In the genomic region with DNA sequence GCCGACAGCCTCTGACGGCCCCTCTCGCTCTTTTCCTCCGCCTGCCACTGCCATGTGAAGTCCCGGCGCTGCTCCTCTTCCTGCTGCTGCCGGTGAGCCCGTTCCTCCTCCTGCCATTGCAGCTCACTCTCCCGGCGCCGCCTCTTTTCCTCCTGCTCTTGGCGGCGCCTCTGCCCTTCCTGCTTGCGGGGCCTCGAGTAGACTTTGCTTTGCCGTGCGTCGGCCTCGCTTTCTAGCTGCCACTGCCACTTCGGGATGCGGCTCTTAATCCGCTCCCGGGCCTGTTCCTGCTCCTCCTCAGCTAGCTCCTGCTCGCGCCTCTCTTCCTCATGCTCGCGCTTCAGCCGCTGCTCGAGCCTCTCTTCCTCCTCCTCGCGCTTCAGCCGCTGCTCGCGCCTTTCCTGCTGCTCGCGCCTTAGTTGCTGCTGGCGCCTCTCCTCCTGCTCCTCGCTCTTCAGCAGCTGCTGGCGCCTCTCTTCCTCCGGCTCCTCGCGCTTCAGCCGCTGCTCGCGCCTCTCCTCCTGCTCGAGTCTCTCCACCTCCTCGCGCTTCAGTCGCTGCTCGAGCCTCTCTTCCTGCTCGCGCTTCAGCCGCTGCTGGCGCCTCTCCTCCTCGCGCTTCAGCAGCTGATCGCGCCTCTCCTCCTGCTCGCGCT, we compare ENCODE assay signal across 9 cellular contexts. TPM values are rescaled to one million over a fixed set of nuclear protein-coding genes. Genes with fewer than 3 reads are reported as not detected.
DNase-seq lines count a peak whose midpoint lies in the region; ATAC-seq, FAIRE-seq and TF ChIP-seq lines count a peak whose summit lies in the region.
"Had no signal": no experiment of that assay in that cellular context is flagged by ENCODE, and none has a peak within 500 bp of the region (broad histone marks: within the 10 kb centered on the region; RNA-seq: fewer than 3 reads in every experiment).

No MANE protein-coding gene starts in this region.

- intact Hi-C loops in ascending aorta (cut with DNase I): no loop called here

- no peak for TF ChIP-seq CTCF in ascending aorta (IDR thresholded peaks at IDR 0.05)

- no peak for FAIRE-seq in frontal cortex (lab: Jason Lieb, UNC)

- peak; percentile 73 for DNase-seq in activated CD8-positive, alpha-beta memory T cell treated with anti-CD3 and anti-CD28 coated beads for 24 hours
- DNase-seq in activated CD8-positive, alpha-beta memory T cell treated with anti-CD3 and anti-CD28 coated beads, Interleukin-2, amount 50 U/mL, for 4 hours: no peak
- peak; percentile 80 for DNase-seq in NCI-H69 (lab: John Stamatoyannopoulos, UW)
- DNase-seq in ascending aorta (ENCODE audit: low spot score in 2 of 2): no peak
- DNase-seq in iris pigment epithelial cell (ENCODE audit: low read depth): peak; percentile 65
- peak; percentile 33 to 48 for DNase-seq in stimulated activated CD4-positive, alpha-beta T cell treated with anti-CD3 and anti-CD28 coated beads, Interleukin-2, amount 100 ng/mL, for 24 hours
- no peak for DNase-seq in frontal cortex (ENCODE audit: low spot score in 2 of 2)

- H3K27ac ChIP-seq in ascending aorta: no peak overlapping the region

- no peak for ATAC-seq in HG03521 (IDR thresholded peaks at IDR 0.05; ENCODE audit: unreplicated experiment)

- no peaks in the 10 kb centered on the region for H3K36me3 ChIP-seq in ascending aorta

- peaks cover 17% of the 10 kb centered on the region in 2 donors for H3K4me1 ChIP-seq in ascending aorta

- peaks cover 16% of the 10 kb centered on the region for H3K27me3 ChIP-seq in ascending aorta

- H3K4me3 ChIP-seq in ascending aorta: peak overlapping the region; percentile 50 to 63

- H3K9me3 ChIP-seq in ascending aorta: no peaks in the 10 kb centered on the region

RNA-seq across cellular contexts. Expression of gene TCHH, which starts 4.3 kb away (rescaled TPM):
- total RNA-seq in ascending aorta (not detected), frontal cortex (under 0.01 TPM)

RNA-seq across cellular contexts. Expression of gene TCHHL1, which starts 22.1 kb away (rescaled TPM):
- total RNA-seq in ascending aorta (not detected), frontal cortex (not detected)
- total RNA-seq: subcutaneous adipose tissue had no signal

RNA-seq across cellular contexts. Expression of gene RPTN, which starts 48.0 kb away (rescaled TPM):
- total RNA-seq in ascending aorta (not detected), frontal cortex (not detected)

Comparison
In these comparisons a context has a peak if more than half of its experiments do, and no peak if none do; other contexts are left out.
1. DNase-seq: peak in activated CD8-positive, alpha-beta memory T cell treated with anti-CD3 and anti-CD28 coated beads for 24 hours (single experiment), NCI-H69 (single experiment), iris pigment epithelial cell (single experiment) and stimulated activated CD4-positive, alpha-beta T cell treated with anti-CD3 and anti-CD28 coated beads, Interleukin-2, amount 100 ng/mL, for 24 hours (2 of 2); none in activated CD8-positive, alpha-beta memory T cell treated with anti-CD3 and anti-CD28 coated beads, Interleukin-2, amount 50 U/mL, for 4 hours (single experiment), ascending aorta (0 of 2) and frontal cortex (0 of 2).